Comparison of ENCODE assay signal across 11 cellular contexts in the genomic region with DNA sequence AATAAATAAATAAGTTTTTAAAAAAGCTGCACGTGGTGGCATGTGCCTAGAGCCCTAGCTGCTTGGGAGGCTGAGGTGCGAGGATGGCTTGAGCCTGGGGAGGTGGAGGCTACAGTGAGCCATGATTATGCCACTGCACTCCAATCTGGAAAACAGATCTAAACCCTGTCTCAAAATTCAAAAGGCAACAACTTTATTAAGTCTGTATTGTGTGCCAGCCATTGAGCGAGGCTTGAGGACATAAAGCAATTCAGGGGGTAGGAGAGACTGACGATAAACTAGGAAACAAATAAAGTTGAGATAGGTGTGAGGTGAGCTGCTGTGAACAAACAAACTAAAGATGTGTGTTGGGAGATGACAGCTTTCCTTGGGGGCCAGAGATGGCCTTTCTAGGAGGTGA. TPM values are rescaled to one million over a fixed set of nuclear protein-coding genes. Genes with fewer than 3 reads are reported as not detected.
"Had no signal": no experiment of that assay in that cellular context is flagged by ENCODE, and none has a peak within 500 bp of the region (broad histone marks: within the 10 kb centered on the region; RNA-seq: fewer than 3 reads in every experiment).

No MANE protein-coding gene starts in this region.

- H3K9ac ChIP-seq: GM23248 had no signal

- H3K27ac ChIP-seq: GM23248 had no signal

- H3K9me3 ChIP-seq: HAP-1 had no signal

- H3K36me3 ChIP-seq: HAP-1 had no signal

- DNase-seq: GM23248, GOT3, HCEC 1CT, HFFc6 had no signal

- H2AFZ ChIP-seq: GM23248, GM23338 had no signal

- H3K4me3 ChIP-seq: GM23248, GM23338, HAP-1 had no signal

- H3K4me1 ChIP-seq: HAP-1 had no signal

- FAIRE-seq: H1, H54 had no signal

- H3K4me2 ChIP-seq: GM23338 had no signal

RNA-seq across cellular contexts. Expression of a gene that starts 8.7 kb away (rescaled TPM):
- polyA plus RNA-seq: GM23248 had no signal

RNA-seq across cellular contexts. Expression of a gene that starts 54.5 kb away (rescaled TPM):
- total RNA-seq: GM23248, H1, H4, H7, H9, HFFc6 had no signal
- polyA plus RNA-seq: GM23248, GM23338, H1 had no signal
